ENCODE assay signal across 9 cellular contexts in the genomic region with DNA sequence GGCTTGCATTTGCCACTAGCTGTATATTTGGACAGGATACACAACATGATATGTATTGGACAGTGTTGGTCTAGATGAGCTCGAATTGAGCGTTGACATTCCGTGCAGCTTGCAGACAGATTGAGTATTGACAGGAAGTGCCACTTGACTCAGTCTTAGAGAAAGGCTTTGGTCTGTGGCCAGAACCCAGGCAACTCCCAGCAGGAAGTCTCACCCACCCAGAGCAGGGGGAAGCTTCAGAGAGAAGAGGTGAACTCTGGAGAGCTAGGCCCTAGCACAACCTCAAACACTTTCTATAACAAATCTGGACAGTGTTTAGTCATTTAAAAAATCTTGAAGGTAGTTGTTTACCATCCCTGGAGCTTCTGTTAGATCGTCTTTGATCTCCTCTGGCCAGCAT.
DNase-seq lines count a peak whose midpoint lies in the region; ATAC-seq and TF ChIP-seq lines count a peak whose summit lies in the region.
"Had no signal": no experiment of that assay in that cellular context is flagged by ENCODE, and none has a peak within 500 bp of the region (broad histone marks: within the 10 kb centered on the region; RNA-seq: fewer than 3 reads in every experiment).

No MANE protein-coding gene starts in this region.

- no peak overlapping the region for H3K4me3 ChIP-seq in H7 (ENCODE audit: insufficient read depth, low read depth, low read length)
- H3K4me3 ChIP-seq in left lung: no peak overlapping the region
- no peak overlapping the region for H3K4me3 ChIP-seq in ascending aorta
- H3K4me3 ChIP-seq: thoracic aorta had no signal

- in situ Hi-C loops in GM13976 (cut with MboI; ENCODE audit: low sequenced_read_pairs, unreplicated experiment): no loop called here

- peak; percentile 61 for ATAC-seq in left lung

- no peaks in the 10 kb centered on the region for H3K27me3 ChIP-seq in H7 (ENCODE audit: control insufficient read depth, insufficient read depth, low read length)
- H3K27me3 ChIP-seq in left lung: no peaks in the 10 kb centered on the region
- H3K27me3 ChIP-seq in ascending aorta: no peaks in the 10 kb centered on the region

- intact Hi-C loops in left lung (cut with DNase I): no loop called here
- intact Hi-C loops in ascending aorta (cut with DNase I): no loop called here
- intact Hi-C loops in posterior vena cava (cut with DNase I): no loop called here

- peaks cover 0 to 3% of the 10 kb centered on the region in 2 donors for H3K9me3 ChIP-seq in left lung
- peaks cover 0 to 4% of the 10 kb centered on the region in 2 donors for H3K9me3 ChIP-seq in ascending aorta
- H3K9me3 ChIP-seq: thoracic aorta had no signal

- H3K36me3 ChIP-seq in H7 (replicated peaks; ENCODE audit: control insufficient read depth, insufficient read depth, low read length) (no peaks in the 10 kb centered on the region), left lung (no peaks in the 10 kb centered on the region), ascending aorta (no peaks in the 10 kb centered on the region)
- H3K36me3 ChIP-seq: thoracic aorta had no signal

- TF ChIP-seq CTCF in GM13976 (IDR thresholded peaks at IDR 0.05; ENCODE audit: borderline replicate concordance, control extremely low read depth, extremely low read depth, insufficient read depth, missing control alignments) (no peak), left lung (IDR thresholded peaks at IDR 0.05) (no peak), ascending aorta (IDR thresholded peaks at IDR 0.05) (no peak)

- H3K27ac ChIP-seq in left lung: peak overlapping the region in 1 of 2 donors; percentile 20
- no peak overlapping the region for H3K27ac ChIP-seq in ascending aorta
- H3K27ac ChIP-seq: thoracic aorta had no signal

- no peaks in the 10 kb centered on the region for H3K4me1 ChIP-seq in left lung
- no peaks in the 10 kb centered on the region for H3K4me1 ChIP-seq in ascending aorta

- DNase-seq in GM13976 (ENCODE audit: low spot score) (peak; percentile 47), H7 (peak; percentile 21), MV-4-11 (lab: John Stamatoyannopoulos, UW) (peak; percentile 79), left lung (no peak), ecto neural progenitor cell (ENCODE audit: low spot score) (no peak), ascending aorta (ENCODE audit: low spot score in 2 of 2) (no peak), posterior vena cava (ENCODE audit: low spot score) (no peak)
- peak; percentile 6 to 14 for DNase-seq in activated CD8-positive, alpha-beta memory T cell treated with anti-CD3 and anti-CD28 coated beads for 4 hours (ENCODE audit: low read depth in 2 of 2)

Comparison
In these comparisons a context has a peak if more than half of its experiments do, and no peak if none do; other contexts are left out.
1. DNase-seq: peak in GM13976 (single experiment), H7 (single experiment), MV-4-11 (single experiment) and activated CD8-positive, alpha-beta memory T cell treated with anti-CD3 and anti-CD28 coated beads for 4 hours (2 of 2); none in left lung (0 of 2), ecto neural progenitor cell (single experiment), ascending aorta (0 of 2) and posterior vena cava (single experiment).